14 cellular contexts compared by ENCODE assay signal in genomic region chr1:116472431-116472961, GRCh38.
DNase-seq lines count a peak whose midpoint lies in the region; ATAC-seq, FAIRE-seq and TF ChIP-seq lines count a peak whose summit lies in the region.
"Had no signal": no experiment of that assay in that cellular context is flagged by ENCODE, and none has a peak within 500 bp of the region (broad histone marks: within the 10 kb centered on the region; RNA-seq: fewer than 3 reads in every experiment).

No MANE protein-coding gene starts in this region.

- peaks cover 7% of the 10 kb centered on the region for H3K4me1 Mint-ChIP-seq in astrocyte (ENCODE audit: low read depth, unreplicated experiment)
- H3K4me1 Mint-ChIP-seq: central memory CD8-positive, alpha-beta T cell had no signal

- no peak for FAIRE-seq in astrocyte (lab: Jason Lieb, UNC)
- FAIRE-seq: H1 had no signal

- H3K27me3 ChIP-seq in astrocyte (ENCODE audit: insufficient read depth, low read length) = no peaks in the 10 kb centered on the region
- H3K27me3 ChIP-seq: BLaER1, foreskin keratinocyte, spleen had no signal

- H3K4me1 ChIP-seq in astrocyte (ENCODE audit: insufficient read depth, low read length) = no peaks in the 10 kb centered on the region
- H3K4me1 ChIP-seq: foreskin keratinocyte, spleen had no signal

- no peaks in the 10 kb centered on the region for H3K27me3 Mint-ChIP-seq in astrocyte (ENCODE audit: low read depth, unreplicated experiment)
- H3K27me3 Mint-ChIP-seq: central memory CD8-positive, alpha-beta T cell had no signal

- no peak overlapping the region for H3K9ac ChIP-seq in astrocyte (ENCODE audit: low read length)
- H3K9ac ChIP-seq: BLaER1 had no signal

- ATAC-seq in left colon (peak; percentile 33), HG02678 (IDR thresholded peaks at IDR 0.05; ENCODE audit: unreplicated experiment) (no peak)
- ATAC-seq: foreskin keratinocyte, Panc1 had no signal

- no peaks in the 10 kb centered on the region for H3K9me3 Mint-ChIP-seq in astrocyte (ENCODE audit: unreplicated experiment)
- H3K9me3 Mint-ChIP-seq: central memory CD8-positive, alpha-beta T cell had no signal

- no peak overlapping the region for H2AFZ ChIP-seq in astrocyte (ENCODE audit: low read depth, low read length)

- no peak overlapping the region for H3K4me3 ChIP-seq in astrocyte (ENCODE audit: insufficient read depth, low read depth, low read length)
- H3K4me3 ChIP-seq: BLaER1, spleen had no signal

- H3K36me3 ChIP-seq in astrocyte (ENCODE audit: insufficient read depth, low read length) = no peaks in the 10 kb centered on the region
- H3K36me3 ChIP-seq: BLaER1, spleen had no signal

- DNase-seq in Ammon's horn (ENCODE audit: low spot score) (peak; percentile 30), NCI-H187 (lab: John Stamatoyannopoulos, UW) (peak; percentile 95), astrocyte (ENCODE audit: low read depth) (peak; percentile 35), left colon (peak in 1 of 2 donors; percentile 44), NCI-H82 treated with DMSO at 0.1 percent for 48 hours (lab: John Stamatoyannopoulos, UW; ENCODE audit: unreplicated experiment) (no peak)
- no peak for DNase-seq in activated CD8-positive, alpha-beta memory T cell treated with anti-CD3 and anti-CD28 coated beads, Interleukin-2, amount 50 U/mL, for 48 hours
- DNase-seq in activated CD4-positive, alpha-beta T cell treated with anti-CD3 and anti-CD28 coated beads for 1 hour = no peak
- DNase-seq: spleen had no signal

- H3K27ac ChIP-seq in astrocyte (ENCODE audit: low read depth, low read length) = no peak overlapping the region
- H3K27ac ChIP-seq: BLaER1, foreskin keratinocyte, spleen had no signal

- intact Hi-C loops in left colon (cut with DNase I, micrococcal nuclease) = no loop called here

- no peaks in the 10 kb centered on the region for H3K9me3 ChIP-seq in astrocyte (ENCODE audit: insufficient read depth, low read depth, low read length)
- H3K9me3 ChIP-seq: BLaER1, spleen had no signal

- no peaks in the 10 kb centered on the region for H4K20me1 ChIP-seq in astrocyte (ENCODE audit: insufficient read depth, low read length)
- H4K20me1 ChIP-seq: BLaER1 had no signal

- no peak for TF ChIP-seq CTCF in astrocyte (IDR thresholded peaks at IDR 0.05; ENCODE audit: insufficient read depth, low read depth, low read length)

- no peak overlapping the region for H3K27ac Mint-ChIP-seq in astrocyte (ENCODE audit: unreplicated experiment)

- no peak overlapping the region for H3K4me2 ChIP-seq in astrocyte (ENCODE audit: low read length)
- H3K4me2 ChIP-seq: BLaER1 had no signal

- no peaks in the 10 kb centered on the region for H3K36me3 Mint-ChIP-seq in astrocyte (ENCODE audit: low read depth, unreplicated experiment)

- H3K79me2 ChIP-seq in astrocyte (ENCODE audit: insufficient read depth, low read length) = no peaks in the 10 kb centered on the region

- H3K4me3 Mint-ChIP-seq in astrocyte (ENCODE audit: unreplicated experiment) = no peak overlapping the region
- H3K4me3 Mint-ChIP-seq: central memory CD8-positive, alpha-beta T cell had no signal

Comparison
In these comparisons a context has a peak if more than half of its experiments do, and no peak if none do; other contexts are left out.
1. DNase-seq: peak in Ammon's horn (single experiment), NCI-H187 (2 of 2) and astrocyte (single experiment); none in activated CD8-positive, alpha-beta memory T cell treated with anti-CD3 and anti-CD28 coated beads, Interleukin-2, amount 50 U/mL, for 48 hours (single experiment), activated CD4-positive, alpha-beta T cell treated with anti-CD3 and anti-CD28 coated beads for 1 hour (single experiment) and NCI-H82 treated with DMSO at 0.1 percent for 48 hours (single experiment).